8 cellular contexts compared by ENCODE assay signal in the genomic region with DNA sequence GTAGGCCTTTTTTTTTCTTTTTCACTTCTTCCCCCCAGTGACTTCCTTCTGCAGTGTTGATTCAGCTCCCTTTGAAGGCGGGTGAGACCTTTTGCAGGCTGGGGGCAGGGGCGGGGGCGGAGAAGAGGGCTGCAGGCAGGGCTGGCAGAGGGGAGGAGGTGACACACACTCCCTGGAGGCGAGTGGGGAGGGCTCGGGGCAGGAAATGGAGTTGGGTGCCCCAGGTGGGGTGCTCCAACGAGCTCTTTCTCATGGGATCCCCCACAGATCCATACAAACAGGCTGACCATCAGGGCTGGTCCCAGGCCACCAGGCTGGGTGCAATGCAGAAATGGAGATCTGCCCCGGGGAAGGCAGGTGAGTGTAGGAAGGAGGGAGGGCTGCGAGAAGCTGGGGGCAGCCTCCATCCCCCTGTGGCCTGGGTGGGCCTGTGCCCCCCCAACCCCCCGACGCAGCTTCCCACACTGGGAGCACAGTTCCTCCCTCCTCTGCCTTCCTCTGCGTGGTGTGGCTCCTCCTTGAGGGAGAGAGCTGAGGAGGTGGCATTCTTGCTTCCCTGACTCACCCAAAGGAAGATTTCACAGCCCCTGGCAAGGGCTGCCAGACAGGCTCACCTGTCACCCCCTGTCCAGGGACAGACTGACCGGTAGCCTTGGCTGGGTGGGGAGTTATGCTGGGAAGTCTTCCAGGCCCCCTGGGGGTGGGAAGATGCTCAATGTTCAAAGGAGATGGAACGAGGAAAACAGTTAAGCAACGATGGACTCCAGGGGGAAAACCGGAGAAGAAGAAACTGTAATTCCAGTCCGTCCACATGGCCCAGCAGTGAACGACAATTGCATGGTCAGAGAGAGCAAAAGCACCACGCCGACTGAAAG. TPM values are rescaled to one million over a fixed set of nuclear protein-coding genes. Genes with fewer than 3 reads are reported as not detected.
DNase-seq lines count a peak whose midpoint lies in the region; ATAC-seq lines count a peak whose summit lies in the region.

No MANE protein-coding gene starts in this region.

- H3K9me3 Mint-ChIP-seq in IgD-negative memory B cell = peaks cover 0 to 2% (median 0%) of the 10 kb centered on the region in 3 donors

- peak overlapping the region; percentile 83 to 96 (median 95) for H3K4me3 Mint-ChIP-seq in IgD-negative memory B cell

- H3K27ac ChIP-seq in cingulate gyrus (ENCODE audit: low read depth, low read length) = peak overlapping the region; percentile 39

- ATAC-seq in stimulated activated naive CD8-positive, alpha-beta T cell treated with anti-CD3 and anti-CD28 coated beads, Interleukin-15, Interleukin-2, amounts not matched to agents 100 U/mL and 50 U/mL, for 24 hours = peak; percentile 74

- peaks cover 46 to 63% (median 63%) of the 10 kb centered on the region in 3 donors for H3K4me1 Mint-ChIP-seq in IgD-negative memory B cell

- H3K27me3 Mint-ChIP-seq in IgD-negative memory B cell = no peaks in the 10 kb centered on the region

- peak; percentile 65 for DNase-seq in ELF-1 (ENCODE audit: low read depth, low spot score)
- peak; percentile 86 to 90 for DNase-seq in activated CD4-positive, alpha-beta T cell treated with anti-CD3 and anti-CD28 coated beads for 24 hours (ENCODE audit: low read depth in 2 of 2)
- DNase-seq in mucosa of gallbladder (ENCODE audit: low spot score) = peak; percentile 59
- peak; percentile 92 for DNase-seq in stimulated activated naive CD8-positive, alpha-beta T cell treated with anti-CD3 and anti-CD28 coated beads, Interleukin-15, Interleukin-2, amounts not matched to agents 100 U/mL and 50 U/mL, for 24 hours
- no peak for DNase-seq in NCI-H2029 treated with DMSO at 0.1 percent for 48 hours (lab: John Stamatoyannopoulos, UW)
- no peak for DNase-seq in SHP77 (lab: John Stamatoyannopoulos, UW)

- no peaks in the 10 kb centered on the region for H3K36me3 Mint-ChIP-seq in IgD-negative memory B cell

- peak overlapping the region; percentile 90 to 97 (median 93) for H3K27ac Mint-ChIP-seq in IgD-negative memory B cell

RNA-seq across cellular contexts. Expression of gene ITGB2, which starts 7.1 kb away (rescaled TPM):
- polyA plus RNA-seq in IgD-negative memory B cell = 294 TPM
- total RNA-seq in mucosa of gallbladder = 84.5 TPM

RNA-seq across cellular contexts. Expression of gene SLX9, which starts 12.0 kb away (rescaled TPM):
- polyA plus RNA-seq in IgD-negative memory B cell = 12.3 TPM
- total RNA-seq in mucosa of gallbladder = 34.6 TPM

RNA-seq across cellular contexts. Expression of gene PTTG1IP, which starts 54.3 kb away (rescaled TPM):
- 44.7 TPM for polyA plus RNA-seq in IgD-negative memory B cell
- total RNA-seq in mucosa of gallbladder = 295 TPM

Comparison
In these comparisons a context has a peak if more than half of its experiments do, and no peak if none do; other contexts are left out.
1. DNase-seq: peak in ELF-1 (single experiment), activated CD4-positive, alpha-beta T cell treated with anti-CD3 and anti-CD28 coated beads for 24 hours (2 of 2), mucosa of gallbladder (single experiment) and stimulated activated naive CD8-positive, alpha-beta T cell treated with anti-CD3 and anti-CD28 coated beads, Interleukin-15, Interleukin-2, amounts not matched to agents 100 U/mL and 50 U/mL, for 24 hours (single experiment); none in NCI-H2029 treated with DMSO at 0.1 percent for 48 hours (single experiment) and SHP77 (0 of 2).